19 cellular contexts compared by ENCODE assay signal in genomic region chr10:129074939-129075338, GRCh38.
"Had no signal": no experiment of that assay in that cellular context is flagged by ENCODE, and none has a peak within 500 bp of the region (broad histone marks: within the 10 kb centered on the region; RNA-seq: fewer than 3 reads in every experiment).

No MANE protein-coding gene starts in this region.

- ATAC-seq: activated naive CD8-positive, alpha-beta T cell treated with anti-CD3 and anti-CD28 coated beads, Interleukin-2, amount 50 U/mL, for 24 hours; gastroesophageal sphincter; left ventricle myocardium superior; pancreas; psoas muscle; right cardiac atrium; upper lobe of right lung had no signal

- H3K9me3 ChIP-seq: pancreas, psoas muscle, thyroid gland, upper lobe of right lung had no signal

- H3K36me3 ChIP-seq: gastroesophageal sphincter, pancreas, thyroid gland, upper lobe of right lung had no signal

- H3K27me3 ChIP-seq: gastroesophageal sphincter, pancreas, thyroid gland, upper lobe of right lung had no signal

- DNase-seq: activated CD4-positive, alpha-beta T cell treated with anti-CD3 and anti-CD28 coated beads for 4 hours; activated CD4-positive, alpha-beta T cell treated with anti-CD3 and anti-CD28 coated beads, Interleukin-2, amount 50 U/mL, for 48 hours; activated CD4-positive, CD25-positive, alpha-beta regulatory T cell; activated gamma-delta T cell; activated naive CD4-positive, alpha-beta T cell treated with anti-CD3 and anti-CD28 coated beads, Interleukin-2, amount 50 U/mL, for 16 hours; activated naive CD8-positive, alpha-beta T cell treated with anti-CD3 and anti-CD28 coated beads, Interleukin-2, amount 50 U/mL, for 24 hours; cerebellar nuclear complex; cortex of kidney; left ventricle myocardium superior; midbrain; pancreas; psoas muscle; right cardiac atrium; stimulated activated CD4-positive, alpha-beta T cell treated with anti-CD3 and anti-CD28 coated beads, Interleukin-12 subunit alpha, Interleukin-12 subunit beta, amount 100 ng/mL, for 4 hours; substantia nigra; thyroid gland; upper lobe of right lung had no signal

- H3K4me3 ChIP-seq: gastroesophageal sphincter, pancreas, psoas muscle, thyroid gland, upper lobe of right lung had no signal

- H3K4me1 ChIP-seq: pancreas, psoas muscle, thyroid gland, upper lobe of right lung had no signal

- H3K27ac ChIP-seq: epithelial cell of prostate, gastroesophageal sphincter, pancreas, psoas muscle, thyroid gland, upper lobe of right lung had no signal
